In genomic region chr4:89216422-89216821, GRCh38 we compare ENCODE assay signal across 1 cellular context.
TF ChIP-seq lines count a peak whose summit lies in the region.

No MANE protein-coding gene starts in this region.

TF ChIP-seq in GM12878, 131 proteins besides CTCF, POLR2A, EP300 and RAD21:
- TF ChIP-seq E2F8 (IDR thresholded peaks at IDR 0.05; ENCODE audit: low read depth, partially characterized antibody) (no peak), BRCA1 (IDR thresholded peaks at IDR 0.05; ENCODE audit: low read depth, low read length) (no peak)
